In genomic region chr11:94558932-94559331, GRCh38 we compare ENCODE assay signal across 1 cellular context.
TF ChIP-seq lines count a peak whose summit lies in the region.

No MANE protein-coding gene starts in this region.

TF ChIP-seq in IMR-90, 13 proteins besides CTCF, POLR2A, EP300 and RAD21 (continued from another document):
- no peak for TF ChIP-seq ELK1 (IDR thresholded peaks at IDR 0.05; ENCODE audit: borderline replicate concordance, low read depth, low read length)
- no peak for TF ChIP-seq CEBPB (IDR thresholded peaks at IDR 0.05; ENCODE audit: low read depth, low read length)
- no peak for TF ChIP-seq RCOR1 (IDR thresholded peaks at IDR 0.05; ENCODE audit: insufficient replicate concordance, low read length)
- TF ChIP-seq BHLHE40 (IDR thresholded peaks at IDR 0.05; ENCODE audit: low read depth, low read length), result no peak
